ENCODE assay signal across 8 cellular contexts in the genomic region with DNA sequence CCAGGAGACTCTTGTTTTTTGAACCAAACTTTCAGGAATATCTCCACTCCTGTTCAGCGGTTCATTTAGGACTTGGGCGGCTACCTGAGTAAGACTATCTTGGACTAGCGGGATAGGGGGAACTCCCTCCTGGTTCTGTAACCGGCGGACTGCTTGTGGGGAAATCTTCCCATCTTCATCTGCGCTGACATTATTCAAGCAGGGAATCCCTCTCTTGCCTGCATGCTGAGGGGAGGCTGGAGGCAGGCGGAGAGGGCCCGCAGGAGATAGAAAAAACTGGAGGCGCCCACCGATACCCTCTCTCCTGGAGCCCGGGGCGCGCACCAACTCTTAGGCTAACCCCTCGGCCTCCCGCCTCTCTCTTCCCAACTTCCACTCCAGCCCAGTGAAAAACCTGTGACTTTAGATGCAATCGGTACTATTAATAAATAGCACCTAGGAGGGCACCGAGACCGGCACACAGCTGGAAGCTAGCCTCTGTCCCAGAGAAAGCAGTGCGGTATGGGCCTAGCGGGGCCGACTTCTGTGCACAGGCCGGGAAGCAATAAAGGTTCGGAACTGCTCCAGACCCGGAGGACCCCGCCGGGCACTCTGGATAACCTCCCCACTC. TPM values are rescaled to one million over a fixed set of nuclear protein-coding genes. Genes with fewer than 3 reads are reported as not detected.
DNase-seq lines count a peak whose midpoint lies in the region; ATAC-seq and TF ChIP-seq lines count a peak whose summit lies in the region.

No MANE protein-coding gene starts in this region.

- peak overlapping the region; percentile 83 for H3K4me3 ChIP-seq in epithelial cell of proximal tubule (ENCODE audit: low read depth, low read length)

- ATAC-seq in GM19023 (IDR thresholded peaks at IDR 0.05; ENCODE audit: unreplicated experiment) (no peak), HG02610 (IDR thresholded peaks at IDR 0.05; ENCODE audit: unreplicated experiment) (no peak), HG03378 (IDR thresholded peaks at IDR 0.05; ENCODE audit: unreplicated experiment) (no peak)

- TF ChIP-seq CTCF in epithelial cell of proximal tubule (conservative IDR thresholded peaks at IDR 0.05; ENCODE audit: low read depth, low read length) = peak; percentile 15
- TF ChIP-seq CTCF in nephron progenitor cell (IDR thresholded peaks at IDR 0.05) = no peak

- H3K36me3 Mint-ChIP-seq in nephron progenitor cell (ENCODE audit: low read depth) = no peaks in the 10 kb centered on the region

- no peaks in the 10 kb centered on the region for H3K9me3 Mint-ChIP-seq in nephron progenitor cell

- no peaks in the 10 kb centered on the region for H3K27me3 Mint-ChIP-seq in nephron progenitor cell (ENCODE audit: low read depth, poor library complexity)

- H3K4me3 Mint-ChIP-seq in nephron progenitor cell = peak overlapping the region; percentile 94

- peaks cover 41% of the 10 kb centered on the region for H3K4me1 Mint-ChIP-seq in nephron progenitor cell

- DNase-seq in AG08396 (ENCODE audit: low spot score) (peak; percentile 3), NCI-H226 (peak; percentile 14), epithelial cell of proximal tubule (ENCODE audit: low read depth) (no peak), nephron progenitor cell (peak; percentile 33), NCI-H146 treated with DMSO at 0.1 percent for 48 hours (lab: John Stamatoyannopoulos, UW; ENCODE audit: unreplicated experiment) (no peak)

- H3K27ac Mint-ChIP-seq in nephron progenitor cell = no peak overlapping the region

RNA-seq across cellular contexts. Expression of a gene that starts 1.7 kb away (rescaled TPM):
- total RNA-seq in epithelial cell of proximal tubule = 17.8 and 28.1 TPM in 2 replicates

Comparison
In these comparisons a context has a peak if more than half of its experiments do, and no peak if none do; other contexts are left out.
1. DNase-seq: peak in AG08396 (single experiment), NCI-H226 (single experiment) and nephron progenitor cell (single experiment); none in epithelial cell of proximal tubule (single experiment) and NCI-H146 treated with DMSO at 0.1 percent for 48 hours (single experiment).